ENCODE assay signal across 1 cellular context in the genomic region with DNA sequence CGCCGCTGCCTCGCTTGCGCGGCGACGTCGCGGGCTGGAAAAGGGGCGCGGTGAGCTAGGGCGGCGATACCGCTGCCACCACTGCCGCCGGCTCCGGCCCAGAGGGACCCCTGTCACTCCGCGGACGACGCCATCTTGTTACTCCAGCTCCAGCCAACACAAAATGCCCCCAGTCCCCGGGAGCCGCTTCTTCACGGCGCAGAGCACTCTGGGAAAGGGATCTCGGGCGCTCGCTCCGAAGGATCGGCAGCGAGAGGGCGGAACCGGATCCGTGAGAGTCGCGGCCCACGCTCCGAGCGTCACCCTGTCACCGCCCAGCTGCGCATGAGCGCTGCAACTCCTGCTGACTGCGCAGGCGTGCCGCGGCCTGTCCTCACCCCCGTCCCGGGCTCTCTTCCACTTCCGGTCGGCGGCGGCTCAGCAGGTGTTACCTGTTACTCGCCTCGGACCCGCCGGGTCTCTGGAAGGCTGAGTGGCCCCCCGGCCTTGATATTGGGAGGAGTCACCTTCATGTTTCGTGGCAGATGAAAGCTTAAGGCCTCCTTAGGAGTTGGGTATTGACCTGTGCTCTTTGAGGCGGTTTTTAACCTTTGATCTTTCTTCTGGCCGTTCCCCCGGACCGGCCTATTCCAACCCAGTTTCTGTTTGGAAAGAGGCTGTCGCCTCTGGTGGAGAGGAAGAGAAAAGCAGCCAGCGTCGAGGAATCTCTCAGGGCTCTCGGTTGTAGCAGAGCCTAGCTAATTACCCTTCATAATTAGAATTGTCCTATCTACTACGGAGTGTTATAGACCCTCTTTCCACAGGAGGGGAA.
TF ChIP-seq lines count a peak whose summit lies in the region.

Gene CSNK1A1, minus strand, starts transcription at position 213 of the 811 bp plus-strand sequence. CDS start 475 bp downstream, outside the sequence.

TF ChIP-seq in HepG2, 621 proteins besides CTCF, POLR2A, EP300 and RAD21 (continued from another document and continues in another):
- TF ChIP-seq, protein P1, sequence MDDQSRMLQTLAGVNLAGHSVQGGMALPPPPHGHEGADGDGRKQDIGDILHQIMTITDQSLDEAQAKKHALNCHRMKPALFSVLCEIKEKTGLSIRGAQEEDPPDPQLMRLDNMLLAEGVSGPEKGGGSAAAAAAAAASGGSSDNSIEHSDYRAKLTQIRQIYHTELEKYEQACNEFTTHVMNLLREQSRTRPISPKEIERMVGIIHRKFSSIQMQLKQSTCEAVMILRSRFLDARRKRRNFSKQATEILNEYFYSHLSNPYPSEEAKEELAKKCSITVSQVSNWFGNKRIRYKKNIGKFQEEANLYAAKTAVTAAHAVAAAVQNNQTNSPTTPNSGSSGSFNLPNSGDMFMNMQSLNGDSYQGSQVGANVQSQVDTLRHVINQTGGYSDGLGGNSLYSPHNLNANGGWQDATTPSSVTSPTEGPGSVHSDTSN (CRISPR knock-in tag; IDR thresholded peaks at IDR 0.05; ENCODE audit: borderline replicate concordance) = no peak
- TF ChIP-seq, protein P2, sequence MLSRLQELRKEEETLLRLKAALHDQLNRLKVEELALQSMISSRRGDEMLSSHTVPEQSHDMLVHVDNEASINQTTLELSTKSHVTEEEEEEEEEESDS (CRISPR knock-in tag; IDR thresholded peaks at IDR 0.05; ENCODE audit: borderline replicate concordance) = peak; percentile 53; the same call in 1 of the 2 replicates
- peak; percentile 37; the same call in 1 of the 2 replicates for TF ChIP-seq IRX3 (CRISPR knock-in tag; IDR thresholded peaks at IDR 0.05; ENCODE audit: borderline replicate concordance, low read depth)
- TF ChIP-seq HDAC2 (CRISPR knock-in tag; IDR thresholded peaks at IDR 0.05) = peak; percentile 35; the same call in 1 of the 2 replicates
- peak; percentile 90 for TF ChIP-seq KDM2A (CRISPR knock-in tag; IDR thresholded peaks at IDR 0.05; ENCODE audit: borderline replicate concordance, low read depth)
- TF ChIP-seq ELF3 (CRISPR knock-in tag; IDR thresholded peaks at IDR 0.05) = peak; percentile 73
- 0 out of 2 replicates have a peak, but pooled peaks have one; percentile 20 for TF ChIP-seq KDM4B (CRISPR knock-in tag; IDR thresholded peaks at IDR 0.05)
- peak; percentile 57; the same call in 1 of the 2 replicates for TF ChIP-seq BRF2 (CRISPR knock-in tag; IDR thresholded peaks at IDR 0.05)
- TF ChIP-seq ZNF383 (CRISPR knock-in tag; IDR thresholded peaks at IDR 0.05; ENCODE audit: borderline replicate concordance) = no peak
- no peak for TF ChIP-seq SIX1 (CRISPR knock-in tag; IDR thresholded peaks at IDR 0.05; ENCODE audit: borderline replicate concordance)
- peak; percentile 84; the same call in 1 of the 2 replicates for TF ChIP-seq KAT7 (CRISPR knock-in tag; IDR thresholded peaks at IDR 0.05; ENCODE audit: borderline replicate concordance)
- TF ChIP-seq ATF2 (CRISPR knock-in tag; IDR thresholded peaks at IDR 0.05) = peak; percentile 65
- TF ChIP-seq FOXJ3 (CRISPR knock-in tag; IDR thresholded peaks at IDR 0.05; ENCODE audit: borderline replicate concordance) = peak; percentile 80; the same call in 1 of the 2 replicates
- TF ChIP-seq REPIN1 (CRISPR knock-in tag; IDR thresholded peaks at IDR 0.05; ENCODE audit: borderline replicate concordance, low read depth) = peak; percentile 89
- TF ChIP-seq ZNF83 (CRISPR knock-in tag; IDR thresholded peaks at IDR 0.05; ENCODE audit: borderline replicate concordance) = peak; percentile 23; the same call in 1 of the 2 replicates
- 0 out of 2 replicates have a peak, but pooled peaks have one; percentile 24 for TF ChIP-seq GFI1 (CRISPR knock-in tag; IDR thresholded peaks at IDR 0.05; ENCODE audit: borderline replicate concordance)
- peak; percentile 96; the same call in 1 of the 2 replicates for TF ChIP-seq SMYD3 (CRISPR knock-in tag; IDR thresholded peaks at IDR 0.05)
- no peak for TF ChIP-seq RAD51 (IDR thresholded peaks at IDR 0.05; ENCODE audit: borderline replicate concordance)
- peak; percentile 49; the same call in 1 of the 2 replicates for TF ChIP-seq ZNF280D (CRISPR knock-in tag; IDR thresholded peaks at IDR 0.05)
- no peak for TF ChIP-seq ATRX (CRISPR knock-in tag; IDR thresholded peaks at IDR 0.05; ENCODE audit: borderline replicate concordance)
- TF ChIP-seq RBM22 (optimal IDR thresholded peaks at IDR 0.05; ENCODE audit: low read length) = no peak
- TF ChIP-seq NFAT5 (CRISPR knock-in tag; IDR thresholded peaks at IDR 0.05) = no peak
- no peak; the same call in 1 of the 2 replicates for TF ChIP-seq NCOA2 (CRISPR knock-in tag; IDR thresholded peaks at IDR 0.05)
- peak; percentile 88 for TF ChIP-seq GATAD1 (CRISPR knock-in tag; IDR thresholded peaks at IDR 0.05)
- TF ChIP-seq HNRNPK (IDR thresholded peaks at IDR 0.05; ENCODE audit: low read depth, low read length, poor library complexity, severe bottlenecking) = no peak
- no peak for TF ChIP-seq REXO4 (CRISPR knock-in tag; IDR thresholded peaks at IDR 0.05; ENCODE audit: borderline replicate concordance)
- no peak for TF ChIP-seq HMGA1 (CRISPR knock-in tag; conservative IDR thresholded peaks at IDR 0.05)
- no peak for TF ChIP-seq ZFYVE20 (CRISPR knock-in tag; IDR thresholded peaks at IDR 0.05; ENCODE audit: borderline replicate concordance, low read depth)
- no peak for TF ChIP-seq E2F2 (CRISPR knock-in tag; IDR thresholded peaks at IDR 0.05; ENCODE audit: borderline replicate concordance)
- peak; percentile 48; the same call in 1 of the 2 replicates for TF ChIP-seq ZNF564 (CRISPR knock-in tag; IDR thresholded peaks at IDR 0.05)
- TF ChIP-seq SNAPC4 (CRISPR knock-in tag; IDR thresholded peaks at IDR 0.05) = peak; percentile 62; the same call in 1 of the 2 replicates
- TF ChIP-seq CBX2 (IDR thresholded peaks at IDR 0.05; ENCODE audit: low read depth, low read length) = no peak
- TF ChIP-seq CBX2 (CRISPR knock-in tag; IDR thresholded peaks at IDR 0.05; ENCODE audit: low read depth) = no peak
- TF ChIP-seq THYN1 (CRISPR knock-in tag; IDR thresholded peaks at IDR 0.05; ENCODE audit: borderline replicate concordance, low read depth) = no peak
- TF ChIP-seq TRIM24 (CRISPR knock-in tag; IDR thresholded peaks at IDR 0.05) = no peak
- 0 out of 2 replicates have a peak, but pooled peaks have one; percentile 13 for TF ChIP-seq ZNF354B (CRISPR knock-in tag; IDR thresholded peaks at IDR 0.05)
